Comparison of ENCODE assay signal across 21 cellular contexts in genomic region chr10:86349940-86350630, GRCh38. TPM values are rescaled to one million over a fixed set of nuclear protein-coding genes. Genes with fewer than 3 reads are reported as not detected.
"Had no signal": no experiment of that assay in that cellular context is flagged by ENCODE, and none has a peak within 500 bp of the region (broad histone marks: within the 10 kb centered on the region; RNA-seq: fewer than 3 reads in every experiment).

No MANE protein-coding gene starts in this region.

- DNase-seq: activated B cell treated with CpG ODN at 0.5 μM for 24 hours; activated CD4-positive, alpha-beta T cell treated with anti-CD3 and anti-CD28 coated beads for 36 hours; activated CD8-positive, alpha-beta memory T cell treated with anti-CD3 and anti-CD28 coated beads, Interleukin-2, amount 50 U/mL, for 48 hours; activated naive CD4-positive, alpha-beta T cell treated with anti-CD3 and anti-CD28 coated beads, Interleukin-2, amount 50 U/mL, for 16 hours; activated naive CD8-positive, alpha-beta T cell treated with anti-CD3 and anti-CD28 coated beads, Interleukin-2, amount 10 ng/mL, durations not matched to agents 7 days and 5 days; activated T-cell treated with anti-CD3 and anti-CD28 coated beads, Interleukin-2, amount 50 U/mL, for 1 hour; adrenal gland; anterior cingulate cortex; central memory CD4-positive, alpha-beta T cell; MM.1S; NCI-H1105; NCI-H1436; NCI-H1694 treated with DMSO at 0.1 percent for 48 hours; NCI-H2029 treated with DMSO at 0.1 percent for 48 hours; NCI-H510A treated with DMSO at 0.1 percent for 48 hours; NK-92 treated with Interleukin-12 subunit alpha and Interleukin-12 subunit beta, amount 100 ng/mL, for 24 hours; SHP77 treated with DMSO at 0.1 percent for 48 hours; T-helper 9 cell had no signal

- H3K9me3 ChIP-seq: adrenal gland had no signal

- H3K27ac ChIP-seq: adrenal gland, breast epithelium had no signal

- H3K4me3 ChIP-seq: adrenal gland, breast epithelium, K562 had no signal

- ATAC-seq: activated CD4-positive, alpha-beta T cell treated with anti-CD3 and anti-CD28 coated beads for 36 hours had no signal

- H3K4me1 ChIP-seq: breast epithelium had no signal

- H3K27me3 ChIP-seq: adrenal gland, breast epithelium had no signal

- H3K36me3 ChIP-seq: adrenal gland, breast epithelium had no signal

RNA-seq across cellular contexts. Expression of gene GRID1, which starts 16.5 kb away (rescaled TPM):
- total RNA-seq: activated B cell treated with CpG ODN at 0.5 μM for 24 hours; activated CD4-positive, alpha-beta T cell treated with anti-CD3 and anti-CD28 coated beads for 36 hours; activated CD8-positive, alpha-beta T cell treated with anti-CD3 and anti-CD28 coated beads for 36 hours; activated naive CD8-positive, alpha-beta T cell treated with anti-CD3 and anti-CD28 coated beads, Interleukin-2, amount 10 ng/mL, durations not matched to agents 7 days and 5 days had no signal
